Comparison of ENCODE assay signal across 1 cellular context in the genomic region with DNA sequence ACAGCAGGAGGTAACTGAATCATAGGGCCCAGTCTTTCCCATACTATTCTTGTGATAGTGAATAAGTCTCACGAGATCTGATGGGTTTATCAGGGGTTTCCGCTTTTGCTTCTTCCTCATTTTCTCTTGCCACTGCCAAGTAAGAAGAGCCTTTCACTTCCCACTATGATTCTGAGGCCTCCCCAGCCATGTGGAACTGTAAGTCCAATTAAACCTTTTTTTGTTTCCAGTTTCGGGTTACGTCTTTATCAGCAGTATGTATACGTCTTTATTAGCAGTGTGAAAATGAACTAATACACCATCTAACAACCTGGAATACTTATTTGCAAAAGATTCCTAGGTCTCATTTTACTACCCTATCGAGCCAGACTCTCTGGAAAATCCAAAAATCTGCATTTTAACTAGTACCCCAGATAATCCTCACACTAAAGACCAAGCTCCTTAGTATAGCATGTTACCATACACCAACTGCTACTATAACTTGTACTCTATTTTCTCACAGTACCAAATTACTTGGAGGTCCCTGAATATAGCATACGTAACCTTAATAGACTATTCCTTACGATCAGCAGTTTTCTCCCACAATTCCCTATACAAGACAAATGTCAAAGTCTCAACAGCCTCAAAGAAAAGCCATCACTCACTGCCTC.
TF ChIP-seq lines count a peak whose summit lies in the region.

No MANE protein-coding gene starts in this region.

TF ChIP-seq in WTC11, 78 proteins besides CTCF, POLR2A, EP300 and RAD21 (continued from another document):
- TF ChIP-seq, protein P1, sequence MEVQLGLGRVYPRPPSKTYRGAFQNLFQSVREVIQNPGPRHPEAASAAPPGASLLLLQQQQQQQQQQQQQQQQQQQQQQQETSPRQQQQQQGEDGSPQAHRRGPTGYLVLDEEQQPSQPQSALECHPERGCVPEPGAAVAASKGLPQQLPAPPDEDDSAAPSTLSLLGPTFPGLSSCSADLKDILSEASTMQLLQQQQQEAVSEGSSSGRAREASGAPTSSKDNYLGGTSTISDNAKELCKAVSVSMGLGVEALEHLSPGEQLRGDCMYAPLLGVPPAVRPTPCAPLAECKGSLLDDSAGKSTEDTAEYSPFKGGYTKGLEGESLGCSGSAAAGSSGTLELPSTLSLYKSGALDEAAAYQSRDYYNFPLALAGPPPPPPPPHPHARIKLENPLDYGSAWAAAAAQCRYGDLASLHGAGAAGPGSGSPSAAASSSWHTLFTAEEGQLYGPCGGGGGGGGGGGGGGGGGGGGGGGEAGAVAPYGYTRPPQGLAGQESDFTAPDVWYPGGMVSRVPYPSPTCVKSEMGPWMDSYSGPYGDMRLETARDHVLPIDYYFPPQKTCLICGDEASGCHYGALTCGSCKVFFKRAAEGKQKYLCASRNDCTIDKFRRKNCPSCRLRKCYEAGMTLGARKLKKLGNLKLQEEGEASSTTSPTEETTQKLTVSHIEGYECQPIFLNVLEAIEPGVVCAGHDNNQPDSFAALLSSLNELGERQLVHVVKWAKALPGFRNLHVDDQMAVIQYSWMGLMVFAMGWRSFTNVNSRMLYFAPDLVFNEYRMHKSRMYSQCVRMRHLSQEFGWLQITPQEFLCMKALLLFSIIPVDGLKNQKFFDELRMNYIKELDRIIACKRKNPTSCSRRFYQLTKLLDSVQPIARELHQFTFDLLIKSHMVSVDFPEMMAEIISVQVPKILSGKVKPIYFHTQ (CRISPR knock-in tag; IDR thresholded peaks at IDR 0.05) = no peak
- no peak for TF ChIP-seq KAT7 (CRISPR knock-in tag; IDR thresholded peaks at IDR 0.05; ENCODE audit: borderline replicate concordance)
